In genomic region chr15:100627789-100628395, GRCh38 we compare ENCODE assay signal across 8 cellular contexts. TPM values are rescaled to one million over a fixed set of nuclear protein-coding genes. Genes with fewer than 3 reads are reported as not detected.
DNase-seq lines count a peak whose midpoint lies in the region; ATAC-seq and TF ChIP-seq lines count a peak whose summit lies in the region.

No MANE protein-coding gene starts in this region.

- H3K4me1 ChIP-seq in DND-41 (ENCODE audit: insufficient read depth, low read length) (no peaks in the 10 kb centered on the region), gastroesophageal sphincter (no peaks in the 10 kb centered on the region), parathyroid adenoma (no peaks in the 10 kb centered on the region), upper lobe of right lung (no peaks in the 10 kb centered on the region)

- TF ChIP-seq EP300 in gastroesophageal sphincter (IDR thresholded peaks at IDR 0.05), result no peak

- peak; percentile 63 for DNase-seq in DND-41
- peak; percentile 61 for DNase-seq in LHCN-M2 (ENCODE audit: low read depth)
- peak; percentile 62 for DNase-seq in SHP77 treated with DMSO at 0.1 percent for 48 hours (lab: John Stamatoyannopoulos, UW)
- DNase-seq in activated effector memory CD4-positive, alpha-beta T cell treated with anti-CD3 and anti-CD28 coated beads, Interleukin-2, amount 50 U/mL, for 16 hours, result peak; percentile 83
- no peak for DNase-seq in upper lobe of right lung

- H3K4me3 ChIP-seq in DND-41 (ENCODE audit: low read depth in 1 of 2, low read length in 2 of 2), result no peak overlapping the region
- H3K4me3 ChIP-seq in gastroesophageal sphincter, result no peak overlapping the region
- H3K4me3 ChIP-seq in parathyroid adenoma (ENCODE audit: low read depth, low read length), result no peak overlapping the region
- H3K4me3 ChIP-seq in upper lobe of right lung, result no peak overlapping the region

- no peak overlapping the region for H2AFZ ChIP-seq in DND-41 (ENCODE audit: low read depth, low read length)
- H2AFZ ChIP-seq in parathyroid adenoma, result no peak overlapping the region

- H3K4me2 ChIP-seq in DND-41 (ENCODE audit: insufficient read depth, low read length) (no peak overlapping the region), parathyroid adenoma (ENCODE audit: low read length) (no peak overlapping the region)

- H3K9ac ChIP-seq in DND-41 (ENCODE audit: low read depth, low read length) (no peak overlapping the region), parathyroid adenoma (no peak overlapping the region)

- peak; percentile 85 for ATAC-seq in DND-41 (ENCODE audit: insufficient read depth, low read depth)
- peak; percentile 78 for ATAC-seq in GM21737 (IDR thresholded peaks at IDR 0.05; ENCODE audit: unreplicated experiment)
- peak; percentile 72 for ATAC-seq in gastroesophageal sphincter
- ATAC-seq in upper lobe of right lung, result peak; percentile 96

- H3K36me3 ChIP-seq in DND-41 (ENCODE audit: insufficient read depth, low read length) (peaks cover 36% of the 10 kb centered on the region), gastroesophageal sphincter (peaks cover 0 to 37% of the 10 kb centered on the region in 2 donors), parathyroid adenoma (ENCODE audit: control insufficient read depth, insufficient read depth, low read length) (no peaks in the 10 kb centered on the region), upper lobe of right lung (peaks cover 30% of the 10 kb centered on the region)

- H3K9me3 ChIP-seq in DND-41 (ENCODE audit: insufficient read depth, low read length, severe bottlenecking), result no peaks in the 10 kb centered on the region
- no peaks in the 10 kb centered on the region for H3K9me3 ChIP-seq in gastroesophageal sphincter
- no peaks in the 10 kb centered on the region for H3K9me3 ChIP-seq in parathyroid adenoma (ENCODE audit: control insufficient read depth, low read length)
- no peaks in the 10 kb centered on the region for H3K9me3 ChIP-seq in upper lobe of right lung

- H3K79me2 ChIP-seq in DND-41 (ENCODE audit: insufficient read depth, low read length) (no peaks in the 10 kb centered on the region), parathyroid adenoma (peaks cover 18% of the 10 kb centered on the region)

- intact Hi-C loops in upper lobe of right lung (cut with DNase I), result loop anchor here (5.0 kb wide), 1 partner anchor 379 kb away; no protein-coding TSS in a partner anchor

- peak; percentile 87 for TF ChIP-seq CTCF in DND-41 (IDR thresholded peaks at IDR 0.05; ENCODE audit: borderline replicate concordance, extremely low read depth, low read length, poor library complexity, severe bottlenecking)
- peak; percentile 83 to 88 (median 84) for TF ChIP-seq CTCF in gastroesophageal sphincter (IDR thresholded peaks at IDR 0.05)
- TF ChIP-seq CTCF in parathyroid adenoma (IDR thresholded peaks at IDR 0.05), result peak; percentile 56
- TF ChIP-seq CTCF in upper lobe of right lung (IDR thresholded peaks at IDR 0.05), result peak; percentile 91

- no peaks in the 10 kb centered on the region for H4K20me1 ChIP-seq in DND-41 (ENCODE audit: insufficient read depth, low read length)

- H3K27me3 ChIP-seq in DND-41 (ENCODE audit: insufficient read depth, low read length, poor library complexity), result no peaks in the 10 kb centered on the region
- H3K27me3 ChIP-seq in gastroesophageal sphincter, result no peaks in the 10 kb centered on the region
- H3K27me3 ChIP-seq in parathyroid adenoma (ENCODE audit: control insufficient read depth, insufficient read depth, low read length), result no peaks in the 10 kb centered on the region
- H3K27me3 ChIP-seq in upper lobe of right lung, result no peaks in the 10 kb centered on the region

- no peak for TF ChIP-seq POLR2A in gastroesophageal sphincter (IDR thresholded peaks at IDR 0.05)

- no peak overlapping the region for H3K27ac ChIP-seq in DND-41 (ENCODE audit: low read length)
- no peak overlapping the region for H3K27ac ChIP-seq in gastroesophageal sphincter
- H3K27ac ChIP-seq in parathyroid adenoma, result no peak overlapping the region
- H3K27ac ChIP-seq in upper lobe of right lung, result no peak overlapping the region

- 20 to 25% methylated on average over 6 of the region's 6 CpGs for WGBS in gastroesophageal sphincter (ENCODE audit: low coverage in 1 of 2), 2 donors

RNA-seq across cellular contexts. Expression of gene ASB7, which starts 25.5 kb away (rescaled TPM):
- total RNA-seq in LHCN-M2 (2014; rRNA removed) (8.5 and 11.0 TPM in 2 replicates), gastroesophageal sphincter (10 to 100 TPM; 10.2 to 14.8 (median 11.9) TPM), upper lobe of right lung (13.1 TPM)
- 3.0 TPM for polyA plus RNA-seq in LHCN-M2 (2012)

RNA-seq across cellular contexts. Expression of gene LINS1, which starts 25.9 kb away (rescaled TPM):
- total RNA-seq in LHCN-M2 (2014; rRNA removed), result 9.5 and 14.7 TPM in 2 replicates
- polyA plus RNA-seq in LHCN-M2 (2012), result 1.7 TPM
- total RNA-seq in gastroesophageal sphincter, result 10 to 100 TPM in 3 of 4 donors, 1 to 10 TPM in 1; 9.6 to 23.8 (median 13.9) TPM
- total RNA-seq in upper lobe of right lung, result 18.6 TPM
